ENCODE assay signal across 1 cellular context in the genomic region with DNA sequence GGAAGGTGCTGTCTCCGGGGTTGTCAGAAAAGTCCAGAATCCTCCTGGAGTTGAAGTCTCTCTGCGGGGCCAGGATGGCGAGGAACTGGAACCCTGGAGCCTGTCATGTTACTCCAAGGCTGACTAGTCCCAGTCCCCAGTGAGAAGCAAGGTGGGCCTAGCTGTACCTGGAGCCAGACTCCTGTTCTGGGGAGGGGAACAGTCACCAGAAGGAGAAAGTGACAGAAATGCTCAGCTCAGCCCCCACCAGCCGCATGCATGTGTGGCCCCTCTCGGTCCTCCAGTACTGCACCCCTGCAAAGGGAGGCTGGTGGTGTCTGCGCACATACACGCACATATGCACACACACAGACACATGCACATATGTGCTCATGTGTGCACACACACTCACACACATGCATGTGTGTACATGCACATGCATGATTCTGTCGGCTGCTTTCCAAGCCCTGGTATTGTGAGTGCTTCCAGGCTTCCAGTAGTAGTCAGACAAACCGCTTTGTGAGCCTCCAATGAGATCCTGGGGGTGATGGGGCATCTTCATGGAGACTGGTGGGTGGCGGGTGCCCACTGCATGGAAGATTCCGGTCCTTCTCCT.
TF ChIP-seq lines count a peak whose summit lies in the region.

No MANE protein-coding gene starts in this region.

TF ChIP-seq in H1, 55 proteins besides CTCF, POLR2A, EP300 and RAD21:
- TF ChIP-seq CEBPB (IDR thresholded peaks at IDR 0.05; ENCODE audit: low read depth, low read length) (no peak), GTF2F1 (IDR thresholded peaks at IDR 0.05; ENCODE audit: borderline replicate concordance, low read depth, low read length) (no peak), NANOG (IDR thresholded peaks at IDR 0.05; ENCODE audit: insufficient read depth, low read depth, low read length, poor library complexity, severe bottlenecking) (no peak), CBX5 (IDR thresholded peaks at IDR 0.05; ENCODE audit: low read depth, low read length) (no peak), SIN3A (conservative IDR thresholded peaks at IDR 0.05 in 1 of 2, IDR thresholded peaks at IDR 0.05 in 1 of 2; ENCODE audit: low read depth in 1 of 2, low read length in 2 of 2) (no peak)
- TF ChIP-seq, protein P1, sequence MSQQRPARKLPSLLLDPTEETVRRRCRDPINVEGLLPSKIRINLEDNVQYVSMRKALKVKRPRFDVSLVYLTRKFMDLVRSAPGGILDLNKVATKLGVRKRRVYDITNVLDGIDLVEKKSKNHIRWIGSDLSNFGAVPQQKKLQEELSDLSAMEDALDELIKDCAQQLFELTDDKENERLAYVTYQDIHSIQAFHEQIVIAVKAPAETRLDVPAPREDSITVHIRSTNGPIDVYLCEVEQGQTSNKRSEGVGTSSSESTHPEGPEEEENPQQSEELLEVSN (IDR thresholded peaks at IDR 0.05), result no peak
